ENCODE assay signal across 8 cellular contexts in genomic region chr18:63155169-63155852, GRCh38.
DNase-seq lines count a peak whose midpoint lies in the region; ATAC-seq and TF ChIP-seq lines count a peak whose summit lies in the region.

No MANE protein-coding gene starts in this region.

- peak overlapping the region; percentile 81 for H3K4me2 ChIP-seq in HCT116 (ENCODE audit: low read length)
- peak overlapping the region; percentile 94; the same call in 1 of the 2 replicates for H3K4me2 ChIP-seq in MM.1S (ENCODE audit: low read depth, low read length)
- no peak overlapping the region for H3K4me2 ChIP-seq in SK-N-SH

- H3K27me3 ChIP-seq in HCT116 (ENCODE audit: insufficient read depth, low read length) (0 out of 2 replicates have a peak, but pooled peaks cover 15% of the 10 kb centered on the region), MM.1S (replicated peaks; ENCODE audit: insufficient read depth, low read length) (no peaks in the 10 kb centered on the region), SK-N-SH (ENCODE audit: insufficient read depth) (no peaks in the 10 kb centered on the region)

- RAD21 ChIA-PET in HCT116 (lab: Charles Lee; ENCODE audit: low non-redundant PET in 1 of 2, low total read pairs in 2 of 2, uncharacterized antibody in 2 of 2, unreplicated experiment in 2 of 2): no interaction called here

- CTCF ChIA-PET in GM10248 (lab: Yijun Ruan, JAX): interaction anchor here (0.6 to 9.0 kb wide), 37 partner anchors 10 to 185 kb away, joined by 3 to 172 read pairs (median 4); partner anchors contain the start of gene BCL2
- CTCF ChIA-PET in HCT116 (lab: Charles Lee): interaction anchor here (1.1 to 1.6 kb wide), 2 partner anchors 23 to 168 kb away, joined by 3 read pairs; no protein-coding TSS in a partner anchor
- CTCF ChIA-PET in SK-N-SH (lab: Yijun Ruan, JAX): interaction anchor here (0.8 to 1.8 kb wide), 8 partner anchors 8 to 162 kb away, joined by 3 to 8 read pairs (median 4); no protein-coding TSS in a partner anchor

- no peak for TF ChIP-seq EP300 in SK-N-SH (IDR thresholded peaks at IDR 0.05; ENCODE audit: borderline replicate concordance in 1 of 2, low read depth in 1 of 2, low read length in 1 of 2)

- H3K36me3 ChIP-seq in HCT116 (ENCODE audit: control insufficient read depth in 1 of 2, insufficient read depth in 2 of 2, low read length in 2 of 2) (no peaks in the 10 kb centered on the region), MM.1S (replicated peaks; ENCODE audit: insufficient read depth, low read length) (no peaks in the 10 kb centered on the region), SK-N-SH (replicated peaks in 1 of 2; ENCODE audit: control insufficient read depth in 1 of 2, insufficient read depth in 2 of 2, low read length in 1 of 2) (no peaks in the 10 kb centered on the region)

- peak; percentile 98 for ATAC-seq in HCT116

- WGBS in SK-N-SH (ENCODE audit: low lambda C conversion rate): 77% methylated on average over 22 of the region's 23 CpGs

- POLR2A ChIA-PET in GM10248 (lab: Yijun Ruan, JAX) (interaction anchor here (0.6 to 1.0 kb wide), 4 partner anchors 19 to 162 kb away, joined by 3 read pairs; no protein-coding TSS in a partner anchor), HCT116 (lab: Charles Lee) (no interaction called here), SK-N-SH (lab: Yijun Ruan, JAX) (no interaction called here)

- TF ChIP-seq CTCF in GM10248 (IDR thresholded peaks at IDR 0.05; ENCODE audit: control extremely low read depth, extremely low read depth, low read depth, missing control alignments): peak; percentile 90
- TF ChIP-seq CTCF in HCT116 (IDR thresholded peaks at IDR 0.05 in 2 of 3, conservative IDR thresholded peaks at IDR 0.05 in 1 of 3; ENCODE audit: borderline replicate concordance in 1 of 3, insufficient read depth in 1 of 3, low read depth in 2 of 3, low read length in 2 of 3): peak; percentile 41 to 94 (median 90); a peak in 5 of 6 replicates
- peak; percentile 93 for TF ChIP-seq CTCF in MM.1S (IDR thresholded peaks at IDR 0.05; ENCODE audit: low read length)
- TF ChIP-seq CTCF in SK-N-SH (IDR thresholded peaks at IDR 0.05): peak; percentile 51

- H3K4me3 ChIP-seq in HCT116 (replicated peaks in 1 of 2; ENCODE audit: low read depth in 1 of 2, low read length in 2 of 2) (peak overlapping the region; percentile 33 to 49), MM.1S (ENCODE audit: low read length) (peak overlapping the region; percentile 31), SK-N-SH (ENCODE audit: low read depth in 2 of 2, low read length in 1 of 2) (no peak overlapping the region)

- TF ChIP-seq POLR2A in HCT116 (IDR thresholded peaks at IDR 0.05; ENCODE audit: borderline replicate concordance, extremely low read depth, insufficient read depth, insufficient read length): no peak

- H3F3A ChIP-seq in MM.1S (ENCODE audit: insufficient read depth, low read length) (peaks cover 43% of the 10 kb centered on the region), SK-N-SH (replicated peaks; ENCODE audit: insufficient read depth) (no peaks in the 10 kb centered on the region)

- H2AFZ ChIP-seq in HCT116 (ENCODE audit: low read depth, low read length, poor library complexity, severe bottlenecking) (peak overlapping the region; percentile 69), MM.1S (ENCODE audit: low read length) (peak overlapping the region; percentile 22; the same call in 1 of the 2 replicates), SK-N-SH (ENCODE audit: low read depth) (no peak overlapping the region)

- H4K20me1 ChIP-seq in HCT116 (ENCODE audit: insufficient read depth) (no peaks in the 10 kb centered on the region), MM.1S (ENCODE audit: insufficient read depth, low read length) (no peaks in the 10 kb centered on the region), SK-N-SH (ENCODE audit: insufficient read depth) (no peaks in the 10 kb centered on the region)

- intact Hi-C loops in HCT116 (cut with micrococcal nuclease): loop anchor here (2.0 kb wide), 1 partner anchor 25 kb away; no protein-coding TSS in a partner anchor

- TF ChIP-seq RAD21 in HCT116 (IDR thresholded peaks at IDR 0.05; ENCODE audit: low read depth) (peak; percentile 51; the same call in 1 of the 2 replicates), SK-N-SH (IDR thresholded peaks at IDR 0.05; ENCODE audit: low read length) (peak; percentile 54)

- H3K9ac ChIP-seq in HCT116 (ENCODE audit: low read length) (no peak overlapping the region), MM.1S (ENCODE audit: low read length) (peak overlapping the region; percentile 95), SK-N-SH (no peak overlapping the region)

- H3K4me1 ChIP-seq in HCT116 (ENCODE audit: control insufficient read depth in 1 of 2, insufficient read depth in 2 of 2, low read length in 2 of 2) (peaks cover 5 to 11% of the 10 kb centered on the region in 2 experiments; a peak in 3 of 4 replicates), MM.1S (ENCODE audit: low read length) (peaks cover 53% of the 10 kb centered on the region), SK-N-SH (ENCODE audit: control insufficient read depth in 1 of 2, insufficient read depth in 2 of 2, low read depth in 1 of 2, low read length in 1 of 2) (peaks cover 0 to 15% of the 10 kb centered on the region in 2 experiments; a peak in 2 of 4 replicates)

- H3K79me2 ChIP-seq in HCT116 (ENCODE audit: insufficient read depth, low read length): no peaks in the 10 kb centered on the region
- peaks cover 71% of the 10 kb centered on the region for H3K79me2 ChIP-seq in MM.1S (ENCODE audit: low read length)
- H3K79me2 ChIP-seq in SK-N-SH (ENCODE audit: insufficient read depth): no peaks in the 10 kb centered on the region

- DNase-seq in GM10248 (ENCODE audit: extremely low spot score) (peak; percentile 62), HCT116 (ENCODE audit: low read depth, low spot score) (peak; percentile 62), MM.1S (peak; percentile 90), SK-N-SH (peak; percentile 45), iPS DF 4.7 (ENCODE audit: extremely low read depth, low spot score) (peak; percentile 66), AG08396 (ENCODE audit: low spot score) (no peak)
- peak; percentile 77 for DNase-seq in activated naive CD8-positive, alpha-beta T cell treated with anti-CD3 and anti-CD28 coated beads, Interleukin-2, amount 50 U/mL, for 16 hours (ENCODE audit: low read depth, low spot score)
- peak; percentile 44 to 57 for DNase-seq in stimulated activated CD4-positive, alpha-beta T cell treated with anti-CD3 and anti-CD28 coated beads, Interleukin-1b, Interleukin-23, amount 100 ng/mL, for 1 hour (ENCODE audit: low read depth in 2 of 2)

- H3K9me2 ChIP-seq in HCT116 (ENCODE audit: insufficient read depth) (no peaks in the 10 kb centered on the region), MM.1S (replicated peaks; ENCODE audit: insufficient read depth, low read length) (no peaks in the 10 kb centered on the region), SK-N-SH (no peaks in the 10 kb centered on the region)

- no TSS peak for BruUV-seq in HCT116 (replicated peaks; lab: Mats Ljungman, UMichigan)

- no peak overlapping the region for H3K27ac ChIP-seq in HCT116 (ENCODE audit: low read depth, low read length)
- H3K27ac ChIP-seq in MM.1S (ENCODE audit: low read length): peak overlapping the region; percentile 95
- H3K27ac ChIP-seq in SK-N-SH (ENCODE audit: low read depth in 2 of 2, low read length in 1 of 2): no peak overlapping the region

- H3K9me3 ChIP-seq in HCT116 (ENCODE audit: control insufficient read depth in 1 of 2, insufficient read depth in 1 of 2, low read depth in 1 of 2, low read length in 2 of 2): no peaks in the 10 kb centered on the region
- H3K9me3 ChIP-seq in MM.1S (replicated peaks; ENCODE audit: insufficient read depth, low read length): no peaks in the 10 kb centered on the region
- no peaks in the 10 kb centered on the region for H3K9me3 ChIP-seq in SK-N-SH

TF ChIP-seq in HCT116, 20 proteins besides CTCF, POLR2A, EP300 and RAD21 (continues in another document):
- peak; percentile 64 for TF ChIP-seq MAX (IDR thresholded peaks at IDR 0.05)
- peak; percentile 51 for TF ChIP-seq TCF7L2 (IDR thresholded peaks at IDR 0.05; ENCODE audit: borderline replicate concordance, extremely low read depth, insufficient read depth, insufficient read length)
- no peak for TF ChIP-seq ELF1 (IDR thresholded peaks at IDR 0.05; ENCODE audit: borderline replicate concordance, low read depth)
- no peak; the same call in 1 of the 2 replicates for TF ChIP-seq FOSL1 (IDR thresholded peaks at IDR 0.05; ENCODE audit: low read depth)
- no peak for TF ChIP-seq CEBPB (IDR thresholded peaks at IDR 0.05; ENCODE audit: low read depth)
- TF ChIP-seq ZNF274 (IDR thresholded peaks at IDR 0.05; ENCODE audit: low read depth, low read length): no peak

TF ChIP-seq in SK-N-SH, 30 proteins besides CTCF, POLR2A, EP300 and RAD21:
- no peak for TF ChIP-seq NRF1 (IDR thresholded peaks at IDR 0.05; ENCODE audit: low read depth, low read length)
- no peak for TF ChIP-seq CHD2 (IDR thresholded peaks at IDR 0.05; ENCODE audit: low read length, partially characterized antibody)
- TF ChIP-seq RFX5 (IDR thresholded peaks at IDR 0.05; ENCODE audit: low read length): no peak
- no peak for TF ChIP-seq TEAD4 (IDR thresholded peaks at IDR 0.05; ENCODE audit: borderline replicate concordance, insufficient read depth)
- TF ChIP-seq MAX (IDR thresholded peaks at IDR 0.05; ENCODE audit: low read depth): no peak
- no peak for TF ChIP-seq JUND (IDR thresholded peaks at IDR 0.05)
- TF ChIP-seq FOXM1 (IDR thresholded peaks at IDR 0.05; ENCODE audit: low read depth): no peak
- TF ChIP-seq TAF1 (IDR thresholded peaks at IDR 0.05; ENCODE audit: borderline replicate concordance, low read depth, low read length): no peak

Comparison
In these comparisons a context has a peak if more than half of its experiments do, and no peak if none do; other contexts are left out.
1. H3K4me3 ChIP-seq: peak in HCT116 (2 of 2) and MM.1S (single experiment); none in SK-N-SH (0 of 2).
2. Peak in every context shown above with its lines, with median percentiles within 50 percentile points of each other: CTCF ChIP-seq.